In the genomic region with DNA sequence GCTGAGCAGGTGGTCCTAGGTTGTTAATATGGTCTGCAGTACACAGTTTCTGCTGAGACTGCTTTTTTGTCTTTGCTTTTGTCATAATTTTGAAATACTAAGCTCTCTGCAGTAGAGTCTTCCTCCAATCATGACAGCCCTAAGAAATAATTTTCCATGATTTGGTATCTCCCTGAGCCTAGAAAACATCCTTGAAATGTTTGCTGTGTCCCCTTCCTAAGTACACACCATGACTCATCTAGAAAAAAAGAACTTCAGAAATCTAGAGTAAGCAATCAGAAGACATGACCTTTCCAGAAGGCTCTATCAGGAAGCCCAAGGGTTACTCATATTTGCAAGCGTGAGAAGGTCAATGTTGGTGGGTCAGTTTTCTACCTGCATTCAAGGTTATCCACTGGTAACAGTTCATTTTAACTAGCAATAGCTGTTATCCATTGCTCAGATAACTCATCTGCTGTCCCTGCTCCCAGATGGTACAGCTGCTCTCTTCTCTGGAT, we compare ENCODE assay signal across 1 cellular context.
TF ChIP-seq lines count a peak whose summit lies in the region.

No MANE protein-coding gene starts in this region.

TF ChIP-seq in HepG2, 621 proteins besides CTCF, POLR2A, EP300 and RAD21 (continued from another document and continues in another):
- TF ChIP-seq, protein P1, sequence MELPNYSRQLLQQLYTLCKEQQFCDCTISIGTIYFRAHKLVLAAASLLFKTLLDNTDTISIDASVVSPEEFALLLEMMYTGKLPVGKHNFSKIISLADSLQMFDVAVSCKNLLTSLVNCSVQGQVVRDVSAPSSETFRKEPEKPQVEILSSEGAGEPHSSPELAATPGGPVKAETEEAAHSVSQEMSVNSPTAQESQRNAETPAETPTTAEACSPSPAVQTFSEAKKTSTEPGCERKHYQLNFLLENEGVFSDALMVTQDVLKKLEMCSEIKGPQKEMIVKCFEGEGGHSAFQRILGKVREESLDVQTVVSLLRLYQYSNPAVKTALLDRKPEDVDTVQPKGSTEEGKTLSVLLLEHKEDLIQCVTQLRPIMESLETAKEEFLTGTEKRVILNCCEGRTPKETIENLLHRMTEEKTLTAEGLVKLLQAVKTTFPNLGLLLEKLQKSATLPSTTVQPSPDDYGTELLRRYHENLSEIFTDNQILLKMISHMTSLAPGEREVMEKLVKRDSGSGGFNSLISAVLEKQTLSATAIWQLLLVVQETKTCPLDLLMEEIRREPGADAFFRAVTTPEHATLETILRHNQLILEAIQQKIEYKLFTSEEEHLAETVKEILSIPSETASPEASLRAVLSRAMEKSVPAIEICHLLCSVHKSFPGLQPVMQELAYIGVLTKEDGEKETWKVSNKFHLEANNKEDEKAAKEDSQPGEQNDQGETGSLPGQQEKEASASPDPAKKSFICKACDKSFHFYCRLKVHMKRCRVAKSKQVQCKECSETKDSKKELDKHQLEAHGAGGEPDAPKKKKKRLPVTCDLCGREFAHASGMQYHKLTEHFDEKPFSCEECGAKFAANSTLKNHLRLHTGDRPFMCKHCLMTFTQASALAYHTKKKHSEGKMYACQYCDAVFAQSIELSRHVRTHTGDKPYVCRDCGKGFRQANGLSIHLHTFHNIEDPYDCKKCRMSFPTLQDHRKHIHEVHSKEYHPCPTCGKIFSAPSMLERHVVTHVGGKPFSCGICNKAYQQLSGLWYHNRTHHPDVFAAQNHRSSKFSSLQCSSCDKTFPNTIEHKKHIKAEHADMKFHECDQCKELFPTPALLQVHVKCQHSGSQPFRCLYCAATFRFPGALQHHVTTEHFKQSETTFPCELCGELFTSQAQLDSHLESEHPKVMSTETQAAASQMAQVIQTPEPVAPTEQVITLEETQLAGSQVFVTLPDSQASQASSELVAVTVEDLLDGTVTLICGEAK (IDR thresholded peaks at IDR 0.05) = no peak
- TF ChIP-seq, protein P1 (CRISPR knock-in tag; IDR thresholded peaks at IDR 0.05) = no peak
- 0 out of 2 replicates have a peak, but pooled peaks have one; percentile 60 for TF ChIP-seq RCOR2 (CRISPR knock-in tag; IDR thresholded peaks at IDR 0.05)
- TF ChIP-seq ZNF317 (CRISPR knock-in tag; IDR thresholded peaks at IDR 0.05) = no peak
- TF ChIP-seq ELF4 (CRISPR knock-in tag; IDR thresholded peaks at IDR 0.05; ENCODE audit: borderline replicate concordance) = no peak; the same call in 1 of the 2 replicates
- TF ChIP-seq IKZF1 (IDR thresholded peaks at IDR 0.05) = no peak
- TF ChIP-seq, protein P2, sequence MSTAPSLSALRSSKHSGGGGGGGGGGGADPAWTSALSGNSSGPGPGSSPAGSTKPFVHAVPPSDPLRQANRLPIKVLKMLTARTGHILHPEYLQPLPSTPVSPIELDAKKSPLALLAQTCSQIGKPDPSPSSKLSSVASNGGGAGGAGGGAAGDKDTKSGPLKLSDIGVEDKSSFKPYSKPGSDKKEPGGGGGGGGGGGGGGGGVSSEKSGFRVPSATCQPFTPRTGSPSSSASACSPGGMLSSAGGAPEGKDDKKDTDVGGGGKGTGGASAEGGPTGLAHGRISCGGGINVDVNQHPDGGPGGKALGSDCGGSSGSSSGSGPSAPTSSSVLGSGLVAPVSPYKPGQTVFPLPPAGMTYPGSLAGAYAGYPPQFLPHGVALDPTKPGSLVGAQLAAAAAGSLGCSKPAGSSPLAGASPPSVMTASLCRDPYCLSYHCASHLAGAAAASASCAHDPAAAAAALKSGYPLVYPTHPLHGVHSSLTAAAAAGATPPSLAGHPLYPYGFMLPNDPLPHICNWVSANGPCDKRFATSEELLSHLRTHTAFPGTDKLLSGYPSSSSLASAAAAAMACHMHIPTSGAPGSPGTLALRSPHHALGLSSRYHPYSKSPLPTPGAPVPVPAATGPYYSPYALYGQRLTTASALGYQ (CRISPR knock-in tag; IDR thresholded peaks at IDR 0.05) = 0 out of 2 replicates have a peak, but pooled peaks have one; percentile 51
- TF ChIP-seq, protein P3, sequence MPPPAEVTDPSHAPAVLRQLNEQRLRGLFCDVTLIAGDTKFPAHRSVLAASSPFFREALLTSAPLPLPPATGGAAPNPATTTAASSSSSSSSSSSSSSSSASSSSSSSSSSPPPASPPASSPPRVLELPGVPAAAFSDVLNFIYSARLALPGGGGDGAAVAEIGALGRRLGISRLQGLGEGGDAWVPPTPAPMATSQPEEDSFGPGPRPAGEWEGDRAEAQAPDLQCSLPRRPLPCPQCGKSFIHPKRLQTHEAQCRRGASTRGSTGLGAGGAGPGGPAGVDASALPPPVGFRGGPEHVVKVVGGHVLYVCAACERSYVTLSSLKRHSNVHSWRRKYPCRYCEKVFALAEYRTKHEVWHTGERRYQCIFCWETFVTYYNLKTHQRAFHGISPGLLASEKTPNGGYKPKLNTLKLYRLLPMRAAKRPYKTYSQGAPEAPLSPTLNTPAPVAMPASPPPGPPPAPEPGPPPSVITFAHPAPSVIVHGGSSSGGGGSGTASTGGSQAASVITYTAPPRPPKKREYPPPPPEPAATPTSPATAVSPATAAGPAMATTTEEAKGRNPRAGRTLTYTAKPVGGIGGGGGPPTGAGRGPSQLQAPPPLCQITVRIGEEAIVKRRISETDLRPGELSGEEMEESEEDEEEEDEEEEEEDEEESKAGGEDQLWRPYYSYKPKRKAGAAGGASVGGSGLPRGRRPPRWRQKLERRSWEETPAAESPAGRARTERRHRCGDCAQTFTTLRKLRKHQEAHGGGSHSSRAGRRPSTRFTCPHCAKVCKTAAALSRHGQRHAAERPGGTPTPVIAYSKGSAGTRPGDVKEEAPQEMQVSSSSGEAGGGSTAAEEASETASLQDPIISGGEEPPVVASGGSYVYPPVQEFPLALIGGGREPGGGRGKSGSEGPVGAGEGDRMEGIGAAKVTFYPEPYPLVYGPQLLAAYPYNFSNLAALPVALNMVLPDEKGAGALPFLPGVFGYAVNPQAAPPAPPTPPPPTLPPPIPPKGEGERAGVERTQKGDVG (CRISPR knock-in tag; IDR thresholded peaks at IDR 0.05; ENCODE audit: borderline replicate concordance) = no peak
- TF ChIP-seq RXRB (CRISPR knock-in tag; IDR thresholded peaks at IDR 0.05; ENCODE audit: borderline replicate concordance) = no peak; the same call in 1 of the 2 replicates
- TF ChIP-seq ZNF296 (CRISPR knock-in tag; conservative IDR thresholded peaks at IDR 0.05) = no peak
- TF ChIP-seq PAWR (CRISPR knock-in tag; IDR thresholded peaks at IDR 0.05; ENCODE audit: borderline replicate concordance) = no peak
- peak; percentile 36; the same call in 1 of the 2 replicates for TF ChIP-seq IRF2 (CRISPR knock-in tag; IDR thresholded peaks at IDR 0.05)
- TF ChIP-seq, protein P4, sequence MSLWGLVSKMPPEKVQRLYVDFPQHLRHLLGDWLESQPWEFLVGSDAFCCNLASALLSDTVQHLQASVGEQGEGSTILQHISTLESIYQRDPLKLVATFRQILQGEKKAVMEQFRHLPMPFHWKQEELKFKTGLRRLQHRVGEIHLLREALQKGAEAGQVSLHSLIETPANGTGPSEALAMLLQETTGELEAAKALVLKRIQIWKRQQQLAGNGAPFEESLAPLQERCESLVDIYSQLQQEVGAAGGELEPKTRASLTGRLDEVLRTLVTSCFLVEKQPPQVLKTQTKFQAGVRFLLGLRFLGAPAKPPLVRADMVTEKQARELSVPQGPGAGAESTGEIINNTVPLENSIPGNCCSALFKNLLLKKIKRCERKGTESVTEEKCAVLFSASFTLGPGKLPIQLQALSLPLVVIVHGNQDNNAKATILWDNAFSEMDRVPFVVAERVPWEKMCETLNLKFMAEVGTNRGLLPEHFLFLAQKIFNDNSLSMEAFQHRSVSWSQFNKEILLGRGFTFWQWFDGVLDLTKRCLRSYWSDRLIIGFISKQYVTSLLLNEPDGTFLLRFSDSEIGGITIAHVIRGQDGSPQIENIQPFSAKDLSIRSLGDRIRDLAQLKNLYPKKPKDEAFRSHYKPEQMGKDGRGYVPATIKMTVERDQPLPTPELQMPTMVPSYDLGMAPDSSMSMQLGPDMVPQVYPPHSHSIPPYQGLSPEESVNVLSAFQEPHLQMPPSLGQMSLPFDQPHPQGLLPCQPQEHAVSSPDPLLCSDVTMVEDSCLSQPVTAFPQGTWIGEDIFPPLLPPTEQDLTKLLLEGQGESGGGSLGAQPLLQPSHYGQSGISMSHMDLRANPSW (CRISPR knock-in tag; IDR thresholded peaks at IDR 0.05; ENCODE audit: borderline replicate concordance) = no peak
- TF ChIP-seq, protein P5, sequence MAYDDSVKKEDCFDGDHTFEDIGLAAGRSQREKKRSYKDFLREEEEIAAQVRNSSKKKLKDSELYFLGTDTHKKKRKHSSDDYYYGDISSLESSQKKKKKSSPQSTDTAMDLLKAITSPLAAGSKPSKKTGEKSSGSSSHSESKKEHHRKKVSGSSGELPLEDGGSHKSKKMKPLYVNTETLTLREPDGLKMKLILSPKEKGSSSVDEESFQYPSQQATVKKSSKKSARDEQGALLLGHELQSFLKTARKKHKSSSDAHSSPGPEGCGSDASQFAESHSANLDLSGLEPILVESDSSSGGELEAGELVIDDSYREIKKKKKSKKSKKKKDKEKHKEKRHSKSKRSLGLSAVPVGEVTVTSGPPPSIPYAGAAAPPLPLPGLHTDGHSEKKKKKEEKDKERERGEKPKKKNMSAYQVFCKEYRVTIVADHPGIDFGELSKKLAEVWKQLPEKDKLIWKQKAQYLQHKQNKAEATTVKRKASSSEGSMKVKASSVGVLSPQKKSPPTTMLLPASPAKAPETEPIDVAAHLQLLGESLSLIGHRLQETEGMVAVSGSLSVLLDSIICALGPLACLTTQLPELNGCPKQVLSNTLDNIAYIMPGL (CRISPR knock-in tag; IDR thresholded peaks at IDR 0.05; ENCODE audit: borderline replicate concordance in 1 of 2, low read depth in 1 of 2) = 0 out of 4 replicates have a peak, but pooled peaks of 1 of the 2 experiments have one; percentile 24
- TF ChIP-seq, protein P6, sequence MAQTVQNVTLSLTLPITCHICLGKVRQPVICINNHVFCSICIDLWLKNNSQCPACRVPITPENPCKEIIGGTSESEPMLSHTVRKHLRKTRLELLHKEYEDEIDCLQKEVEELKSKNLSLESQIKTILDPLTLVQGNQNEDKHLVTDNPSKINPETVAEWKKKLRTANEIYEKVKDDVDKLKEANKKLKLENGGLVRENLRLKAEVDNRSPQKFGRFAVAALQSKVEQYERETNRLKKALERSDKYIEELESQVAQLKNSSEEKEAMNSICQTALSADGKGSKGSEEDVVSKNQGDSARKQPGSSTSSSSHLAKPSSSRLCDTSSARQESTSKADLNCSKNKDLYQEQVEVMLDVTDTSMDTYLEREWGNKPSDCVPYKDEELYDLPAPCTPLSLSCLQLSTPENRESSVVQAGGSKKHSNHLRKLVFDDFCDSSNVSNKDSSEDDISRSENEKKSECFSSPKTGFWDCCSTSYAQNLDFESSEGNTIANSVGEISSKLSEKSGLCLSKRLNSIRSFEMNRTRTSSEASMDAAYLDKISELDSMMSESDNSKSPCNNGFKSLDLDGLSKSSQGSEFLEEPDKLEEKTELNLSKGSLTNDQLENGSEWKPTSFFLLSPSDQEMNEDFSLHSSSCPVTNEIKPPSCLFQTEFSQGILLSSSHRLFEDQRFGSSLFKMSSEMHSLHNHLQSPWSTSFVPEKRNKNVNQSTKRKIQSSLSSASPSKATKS (CRISPR knock-in tag; IDR thresholded peaks at IDR 0.05) = no peak
- no peak for TF ChIP-seq AGO1 (IDR thresholded peaks at IDR 0.05; ENCODE audit: low read depth, low read length, poor library complexity, severe bottlenecking)
- TF ChIP-seq KLF12 (CRISPR knock-in tag; IDR thresholded peaks at IDR 0.05; ENCODE audit: borderline replicate concordance) = no peak
- TF ChIP-seq ZFP36L2 (CRISPR knock-in tag; IDR thresholded peaks at IDR 0.05) = no peak
- TF ChIP-seq ZNF251 (CRISPR knock-in tag; IDR thresholded peaks at IDR 0.05) = no peak
- no peak for TF ChIP-seq ZNF225 (CRISPR knock-in tag; IDR thresholded peaks at IDR 0.05)
- no peak for TF ChIP-seq PHF20 (CRISPR knock-in tag; IDR thresholded peaks at IDR 0.05)
- no peak for TF ChIP-seq AHR (CRISPR knock-in tag; IDR thresholded peaks at IDR 0.05)
- no peak for TF ChIP-seq TGIF2 (CRISPR knock-in tag; IDR thresholded peaks at IDR 0.05)
- no peak for TF ChIP-seq ZNF3 (CRISPR knock-in tag; IDR thresholded peaks at IDR 0.05)
- no peak for TF ChIP-seq ZNF615 (CRISPR knock-in tag; IDR thresholded peaks at IDR 0.05; ENCODE audit: borderline replicate concordance)
- TF ChIP-seq ARNT2 (CRISPR knock-in tag; IDR thresholded peaks at IDR 0.05; ENCODE audit: low read depth) = no peak
- no peak for TF ChIP-seq HCFC1 (IDR thresholded peaks at IDR 0.05; ENCODE audit: low read depth, low read length)
- peak; percentile 58; the same call in 1 of the 2 replicates for TF ChIP-seq NFE2L2 (IDR thresholded peaks at IDR 0.05; ENCODE audit: low read length)
- TF ChIP-seq ZNF839 (CRISPR knock-in tag; IDR thresholded peaks at IDR 0.05; ENCODE audit: borderline replicate concordance) = no peak
- TF ChIP-seq DPF2 (CRISPR knock-in tag; IDR thresholded peaks at IDR 0.05; ENCODE audit: borderline replicate concordance, low read depth) = peak; percentile 62; the same call in 1 of the 2 replicates
- TF ChIP-seq ZNF83 (CRISPR knock-in tag; IDR thresholded peaks at IDR 0.05; ENCODE audit: borderline replicate concordance) = no peak
- TF ChIP-seq ZFP36L1 (CRISPR knock-in tag; IDR thresholded peaks at IDR 0.05) = no peak
- no peak for TF ChIP-seq HOXA9 (CRISPR knock-in tag; IDR thresholded peaks at IDR 0.05; ENCODE audit: borderline replicate concordance)
- no peak for TF ChIP-seq FIP1L1 (IDR thresholded peaks at IDR 0.05; ENCODE audit: borderline replicate concordance, insufficient read depth, low read depth, low read length)
- no peak for TF ChIP-seq KDM6A (CRISPR knock-in tag; IDR thresholded peaks at IDR 0.05; ENCODE audit: low read depth)
- no peak for TF ChIP-seq IKZF4 (CRISPR knock-in tag; IDR thresholded peaks at IDR 0.05; ENCODE audit: borderline replicate concordance, low read depth, not compliant biosample characterization)
- TF ChIP-seq KAT8 (CRISPR knock-in tag; IDR thresholded peaks at IDR 0.05) = peak; percentile 69
